1 cellular context compared by ENCODE assay signal in genomic region chr7:30284298-30285066, GRCh38.
TF ChIP-seq lines count a peak whose summit lies in the region.

TSS of gene ZNRF2 (plus strand) at chr7:30284597. CDS start at chr7:30285358, 761 bp downstream.

TF ChIP-seq in HepG2, 621 proteins besides CTCF, POLR2A, EP300 and RAD21 (continued from another document and continues in another):
- TF ChIP-seq SNAPC4 (CRISPR knock-in tag; IDR thresholded peaks at IDR 0.05) (no peak), THRA (CRISPR knock-in tag; IDR thresholded peaks at IDR 0.05; ENCODE audit: borderline replicate concordance) (0 out of 2 replicates have a peak, but pooled peaks have one; percentile 30), RBFOX2 (IDR thresholded peaks at IDR 0.05; ENCODE audit: low read depth, low read length) (peak; percentile 84), ZNF33B (CRISPR knock-in tag; IDR thresholded peaks at IDR 0.05) (0 out of 2 replicates have a peak, but pooled peaks have one; percentile 76), KAT2B (IDR thresholded peaks at IDR 0.05; ENCODE audit: borderline replicate concordance, low read depth, low read length) (no peak), NR3C1 (CRISPR knock-in tag; IDR thresholded peaks at IDR 0.05) (no peak), MXD1 (CRISPR knock-in tag; IDR thresholded peaks at IDR 0.05) (peak; percentile 97), ZFP82 (CRISPR knock-in tag; IDR thresholded peaks at IDR 0.05; ENCODE audit: borderline replicate concordance) (peak; percentile 67; the same call in 1 of the 2 replicates), ZNF264 (CRISPR knock-in tag; IDR thresholded peaks at IDR 0.05) (no peak), TOPORS (CRISPR knock-in tag; IDR thresholded peaks at IDR 0.05) (no peak), ZNF235 (CRISPR knock-in tag; IDR thresholded peaks at IDR 0.05; ENCODE audit: borderline replicate concordance) (no peak), RFXANK (CRISPR knock-in tag; IDR thresholded peaks at IDR 0.05) (no peak), SP140L (CRISPR knock-in tag; IDR thresholded peaks at IDR 0.05; ENCODE audit: borderline replicate concordance) (0 out of 2 replicates have a peak, but pooled peaks have one; percentile 35), TGIF2 (CRISPR knock-in tag; IDR thresholded peaks at IDR 0.05) (peak; percentile 96), AGO2 (optimal IDR thresholded peaks at IDR 0.05; ENCODE audit: low read depth, low read length) (peak; percentile 50), MAF1 (CRISPR knock-in tag; IDR thresholded peaks at IDR 0.05; ENCODE audit: borderline replicate concordance) (no peak), CREB3 (CRISPR knock-in tag; IDR thresholded peaks at IDR 0.05) (no peak), ZNF512 (CRISPR knock-in tag; IDR thresholded peaks at IDR 0.05) (no peak), YY1 (IDR thresholded peaks at IDR 0.05; ENCODE audit: insufficient read depth, insufficient replicate concordance, low read depth, low read length) (peak; percentile 61), ZNF574 (CRISPR knock-in tag; IDR thresholded peaks at IDR 0.05) (peak; percentile 41; the same call in 1 of the 2 replicates), TBP (CRISPR knock-in tag; IDR thresholded peaks at IDR 0.05) (no peak), ZNF720 (CRISPR knock-in tag; IDR thresholded peaks at IDR 0.05) (no peak), ZNF616 (CRISPR knock-in tag; IDR thresholded peaks at IDR 0.05; ENCODE audit: low read depth) (peak; percentile 71; the same call in 1 of the 2 replicates), ZNF251 (CRISPR knock-in tag; IDR thresholded peaks at IDR 0.05) (no peak), ZNF562 (CRISPR knock-in tag; IDR thresholded peaks at IDR 0.05; ENCODE audit: borderline replicate concordance) (no peak), ZNF788 (CRISPR knock-in tag; IDR thresholded peaks at IDR 0.05; ENCODE audit: borderline replicate concordance) (peak; percentile 68; the same call in 1 of the 2 replicates)
- TF ChIP-seq, protein P1, sequence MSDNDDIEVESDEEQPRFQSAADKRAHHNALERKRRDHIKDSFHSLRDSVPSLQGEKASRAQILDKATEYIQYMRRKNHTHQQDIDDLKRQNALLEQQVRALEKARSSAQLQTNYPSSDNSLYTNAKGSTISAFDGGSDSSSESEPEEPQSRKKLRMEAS (IDR thresholded peaks at IDR 0.05): peak; percentile 98
- TF ChIP-seq, protein P2, sequence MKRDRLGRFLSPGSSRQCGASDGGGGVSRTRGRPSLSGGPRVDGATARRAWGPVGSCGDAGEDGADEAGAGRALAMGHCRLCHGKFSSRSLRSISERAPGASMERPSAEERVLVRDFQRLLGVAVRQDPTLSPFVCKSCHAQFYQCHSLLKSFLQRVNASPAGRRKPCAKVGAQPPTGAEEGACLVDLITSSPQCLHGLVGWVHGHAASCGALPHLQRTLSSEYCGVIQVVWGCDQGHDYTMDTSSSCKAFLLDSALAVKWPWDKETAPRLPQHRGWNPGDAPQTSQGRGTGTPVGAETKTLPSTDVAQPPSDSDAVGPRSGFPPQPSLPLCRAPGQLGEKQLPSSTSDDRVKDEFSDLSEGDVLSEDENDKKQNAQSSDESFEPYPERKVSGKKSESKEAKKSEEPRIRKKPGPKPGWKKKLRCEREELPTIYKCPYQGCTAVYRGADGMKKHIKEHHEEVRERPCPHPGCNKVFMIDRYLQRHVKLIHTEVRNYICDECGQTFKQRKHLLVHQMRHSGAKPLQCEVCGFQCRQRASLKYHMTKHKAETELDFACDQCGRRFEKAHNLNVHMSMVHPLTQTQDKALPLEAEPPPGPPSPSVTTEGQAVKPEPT (CRISPR knock-in tag; IDR thresholded peaks at IDR 0.05; ENCODE audit: low read depth): no peak
- TF ChIP-seq, protein P3, sequence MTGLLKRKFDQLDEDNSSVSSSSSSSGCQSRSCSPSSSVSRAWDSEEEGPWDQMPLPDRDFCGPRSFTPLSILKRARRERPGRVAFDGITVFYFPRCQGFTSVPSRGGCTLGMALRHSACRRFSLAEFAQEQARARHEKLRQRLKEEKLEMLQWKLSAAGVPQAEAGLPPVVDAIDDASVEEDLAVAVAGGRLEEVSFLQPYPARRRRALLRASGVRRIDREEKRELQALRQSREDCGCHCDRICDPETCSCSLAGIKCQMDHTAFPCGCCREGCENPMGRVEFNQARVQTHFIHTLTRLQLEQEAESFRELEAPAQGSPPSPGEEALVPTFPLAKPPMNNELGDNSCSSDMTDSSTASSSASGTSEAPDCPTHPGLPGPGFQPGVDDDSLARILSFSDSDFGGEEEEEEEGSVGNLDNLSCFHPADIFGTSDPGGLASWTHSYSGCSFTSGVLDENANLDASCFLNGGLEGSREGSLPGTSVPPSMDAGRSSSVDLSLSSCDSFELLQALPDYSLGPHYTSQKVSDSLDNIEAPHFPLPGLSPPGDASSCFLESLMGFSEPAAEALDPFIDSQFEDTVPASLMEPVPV (CRISPR knock-in tag; IDR thresholded peaks at IDR 0.05): no peak
- TF ChIP-seq, protein P4, sequence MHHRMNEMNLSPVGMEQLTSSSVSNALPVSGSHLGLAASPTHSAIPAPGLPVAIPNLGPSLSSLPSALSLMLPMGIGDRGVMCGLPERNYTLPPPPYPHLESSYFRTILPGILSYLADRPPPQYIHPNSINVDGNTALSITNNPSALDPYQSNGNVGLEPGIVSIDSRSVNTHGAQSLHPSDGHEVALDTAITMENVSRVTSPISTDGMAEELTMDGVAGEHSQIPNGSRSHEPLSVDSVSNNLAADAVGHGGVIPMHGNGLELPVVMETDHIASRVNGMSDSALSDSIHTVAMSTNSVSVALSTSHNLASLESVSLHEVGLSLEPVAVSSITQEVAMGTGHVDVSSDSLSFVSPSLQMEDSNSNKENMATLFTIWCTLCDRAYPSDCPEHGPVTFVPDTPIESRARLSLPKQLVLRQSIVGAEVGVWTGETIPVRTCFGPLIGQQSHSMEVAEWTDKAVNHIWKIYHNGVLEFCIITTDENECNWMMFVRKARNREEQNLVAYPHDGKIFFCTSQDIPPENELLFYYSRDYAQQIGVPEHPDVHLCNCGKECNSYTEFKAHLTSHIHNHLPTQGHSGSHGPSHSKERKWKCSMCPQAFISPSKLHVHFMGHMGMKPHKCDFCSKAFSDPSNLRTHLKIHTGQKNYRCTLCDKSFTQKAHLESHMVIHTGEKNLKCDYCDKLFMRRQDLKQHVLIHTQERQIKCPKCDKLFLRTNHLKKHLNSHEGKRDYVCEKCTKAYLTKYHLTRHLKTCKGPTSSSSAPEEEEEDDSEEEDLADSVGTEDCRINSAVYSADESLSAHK (CRISPR knock-in tag; IDR thresholded peaks at IDR 0.05; ENCODE audit: borderline replicate concordance): no peak
